In the genomic region with DNA sequence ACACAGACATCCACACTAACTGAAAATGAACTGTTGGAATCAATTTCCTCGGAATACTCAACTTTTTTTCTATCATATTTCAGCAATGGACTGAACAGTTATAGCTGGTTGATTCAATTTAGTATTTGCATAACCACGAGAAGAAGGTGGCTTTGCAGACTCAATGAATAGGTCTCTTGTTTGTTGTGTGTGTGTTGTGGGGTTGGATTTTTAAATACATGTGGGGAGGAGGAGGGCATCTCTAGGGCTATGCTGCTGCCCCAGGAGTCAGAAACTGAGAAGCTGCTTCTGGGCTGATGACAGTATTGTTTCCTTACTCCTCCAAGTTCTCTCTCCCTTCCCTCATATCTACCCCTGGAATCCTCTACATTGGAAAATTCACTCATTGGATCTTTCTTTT, we compare ENCODE assay signal across 31 cellular contexts. TPM values are rescaled to one million over a fixed set of nuclear protein-coding genes. Genes with fewer than 3 reads are reported as not detected.
DNase-seq lines count a peak whose midpoint lies in the region; ATAC-seq, FAIRE-seq and TF ChIP-seq lines count a peak whose summit lies in the region.
"Had no signal": no experiment of that assay in that cellular context is flagged by ENCODE, and none has a peak within 500 bp of the region (broad histone marks: within the 10 kb centered on the region; RNA-seq: fewer than 3 reads in every experiment).

No MANE protein-coding gene starts in this region.

- H3K79me1 ChIP-seq in neuronal stem cell (ENCODE audit: low read depth, low read length): no peaks in the 10 kb centered on the region

- no peak for FAIRE-seq in urothelium cell line (lab: Jason Lieb, UNC)
- FAIRE-seq: A204.1, D721Med, GM18507, HTR-8/SVneo had no signal

- H2BK5ac ChIP-seq in neuronal stem cell (ENCODE audit: low read length): no peak overlapping the region

- H3K4me2 ChIP-seq in GM23338 (peak overlapping the region; percentile 82), neuronal stem cell (ENCODE audit: insufficient read depth, low read length, poor library complexity, severe bottlenecking) (no peak overlapping the region)
- H3K4me2 ChIP-seq: BLaER1, PC-9 had no signal

- H4K20me1 ChIP-seq in GM23338 (replicated peaks; ENCODE audit: insufficient read depth): peaks cover 36% of the 10 kb centered on the region

- H3K9me3 Mint-ChIP-seq in GM23338: peaks cover 6% of the 10 kb centered on the region

- no peak for ATAC-seq in GM23338
- no peak for ATAC-seq in SK-N-SH treated with all-trans-retinoic acid at 6 μM for 48 hours

- no peak overlapping the region for H3K27ac Mint-ChIP-seq in GM23338

- H3K4me1 ChIP-seq in GM23338 (ENCODE audit: insufficient read depth): peaks cover 88% of the 10 kb centered on the region
- peaks cover 0 to 11% of the 10 kb centered on the region in 2 donors for H3K4me1 ChIP-seq in neuronal stem cell (ENCODE audit: control insufficient read depth in 2 of 2, insufficient read depth in 1 of 2, low read depth in 1 of 2, low read length in 2 of 2)

- H4K91ac ChIP-seq in neuronal stem cell (ENCODE audit: low read depth, low read length, poor library complexity): no peak overlapping the region

- peaks cover 0 to 3% of the 10 kb centered on the region in 2 donors for H3K9me3 ChIP-seq in neuronal stem cell (replicated peaks in 1 of 2; ENCODE audit: control insufficient read depth in 2 of 2, insufficient read depth in 1 of 2, low read depth in 1 of 2, low read length in 2 of 2)
- H3K9me3 ChIP-seq: SJSA1 had no signal

- H4K8ac ChIP-seq in neuronal stem cell (ENCODE audit: low read depth, low read length): no peak overlapping the region

- no peaks in the 10 kb centered on the region for H3K9me2 ChIP-seq in GM23338 (ENCODE audit: insufficient read depth)

- H3K18ac ChIP-seq in neuronal stem cell (ENCODE audit: low read length): no peak overlapping the region

- H3K79me2 ChIP-seq in GM23338 (replicated peaks; ENCODE audit: insufficient read depth): no peaks in the 10 kb centered on the region

- H3K4me3 ChIP-seq in GM23338 (peak overlapping the region; percentile 49; the same call in 1 of the 2 replicates), neuronal stem cell (ENCODE audit: low read length in 2 of 2) (no peak overlapping the region), brain microvascular endothelial cell (ENCODE audit: low read depth, low read length) (no peak overlapping the region)
- H3K4me3 ChIP-seq: BLaER1, PC-9, SJSA1 had no signal

- H3K9ac ChIP-seq in neuronal stem cell (ENCODE audit: low read depth, low read length, poor library complexity): no peak overlapping the region
- H3K9ac ChIP-seq: BLaER1 had no signal

- H3K36me3 ChIP-seq in GM23338 (ENCODE audit: insufficient read depth) (no peaks in the 10 kb centered on the region; the same call in 1 of the 2 replicates), neuronal stem cell (replicated peaks in 1 of 2; ENCODE audit: control insufficient read depth in 2 of 2, insufficient read depth in 2 of 2, low read length in 2 of 2) (no peaks in the 10 kb centered on the region), brain microvascular endothelial cell (replicated peaks) (no peaks in the 10 kb centered on the region)
- H3K36me3 ChIP-seq: BLaER1, SJSA1 had no signal

- no peak overlapping the region for H2BK15ac ChIP-seq in neuronal stem cell (ENCODE audit: low read length)

- peaks cover 100% of the 10 kb centered on the region for H3K27me3 Mint-ChIP-seq in GM23338 (ENCODE audit: insufficient read depth, low read depth, poor library complexity)

- H2BK120ac ChIP-seq in neuronal stem cell (ENCODE audit: low read depth, low read length): no peak overlapping the region

- no peak overlapping the region for H3K4me3 Mint-ChIP-seq in GM23338

- H3K4ac ChIP-seq in neuronal stem cell (ENCODE audit: low read length): no peak overlapping the region

- no peak overlapping the region for H3K27ac ChIP-seq in GM23338 (ENCODE audit: low read depth)
- no peak overlapping the region for H3K27ac ChIP-seq in neuronal stem cell (replicated peaks; ENCODE audit: low read length)
- no peak overlapping the region for H3K27ac ChIP-seq in brain microvascular endothelial cell
- H3K27ac ChIP-seq: BLaER1, PC-9, SJSA1 had no signal

- no peaks in the 10 kb centered on the region; the same call in 2 of the 3 replicates for H3K36me3 Mint-ChIP-seq in GM23338 (ENCODE audit: low read depth)

- in situ Hi-C loops in brain microvascular endothelial cell (cut with HindIII; ENCODE audit: low pct_ligation_motif_present, low sequenced_read_pairs): no loop called here

- H3K4me1 Mint-ChIP-seq in GM23338: peaks cover 67% of the 10 kb centered on the region

- no peak overlapping the region for H3K14ac ChIP-seq in neuronal stem cell (ENCODE audit: low read length)

- WGBS in neuronal stem cell (ENCODE audit: extremely low coverage in 2 of 2, insufficient read length in 2 of 2, insufficient replicate concordance in 1 of 2), 2 donors: no CpG with 5 or more reads among the region's 2 CpGs

- TF ChIP-seq CTCF in GM23338 (conservative IDR thresholded peaks at IDR 0.05; ENCODE audit: low read depth in 2 of 2): no peak
- no peak for TF ChIP-seq CTCF in brain microvascular endothelial cell (IDR thresholded peaks at IDR 0.05; ENCODE audit: low read depth, low read length, missing control alignments)

- H2AFZ ChIP-seq in GM23338 (no peak overlapping the region), neuronal stem cell (ENCODE audit: low read length) (no peak overlapping the region)
- H2AFZ ChIP-seq: PC-9 had no signal

- H2BK12ac ChIP-seq in neuronal stem cell (ENCODE audit: low read length): no peak overlapping the region

- H3K23ac ChIP-seq in neuronal stem cell (ENCODE audit: low read depth, low read length, poor library complexity): no peak overlapping the region

- H2AK5ac ChIP-seq in neuronal stem cell (ENCODE audit: low read depth, low read length): no peak overlapping the region

- H3K27me3 ChIP-seq in GM23338 (ENCODE audit: insufficient read depth): peaks cover 100% of the 10 kb centered on the region
- H3K27me3 ChIP-seq in neuronal stem cell (ENCODE audit: control insufficient read depth in 3 of 3, insufficient read depth in 3 of 3, low read depth in 1 of 3, low read length in 3 of 3): peaks cover 32 to 100% (median 97%) of the 10 kb centered on the region in 3 experiments
- peaks cover 93% of the 10 kb centered on the region for H3K27me3 ChIP-seq in brain microvascular endothelial cell (replicated peaks)
- H3K27me3 ChIP-seq: SJSA1 had no signal

- peaks cover 66% of the 10 kb centered on the region for H3F3A ChIP-seq in GM23338 (replicated peaks; ENCODE audit: low read depth)

- DNase-seq in GM23338 (ENCODE audit: low spot score) (no peak), NCI-H1048 (lab: John Stamatoyannopoulos, UW) (peak; percentile 65), SW480 (ENCODE audit: low spot score) (peak; percentile 20), neuronal stem cell (ENCODE audit: low spot score) (peak; percentile 15), brain microvascular endothelial cell (no peak), urothelium cell line (ENCODE audit: low spot score) (no peak)
- DNase-seq in activated CD4-positive, alpha-beta T cell treated with anti-CD3 and anti-CD28 coated beads for 4 hours: no peak
- DNase-seq: CD4-positive, CD25-positive, alpha-beta regulatory T cell; GOT3; HCEC 1CT; Karpas-422; NCI-H1092 treated with DMSO at 0.1 percent for 48 hours; NCI-H1436; NCI-H187; NCI-H2081 treated with DMSO at 0.1 percent for 48 hours; NCI-H2171; NCI-H226; NCI-H510A treated with DMSO at 0.1 percent for 48 hours; NCI-H774; NK-92 treated with Interleukin-12 subunit alpha and Interleukin-12 subunit beta, amount 100 ng/mL, for 24 hours; PC-9; Right ventricle myocardium superior; RPMI8226; SW 1271 had no signal

TF ChIP-seq in GM23338, 12 proteins besides CTCF, POLR2A, EP300 and RAD21:
- TF ChIP-seq ZNF331 (CRISPR knock-in tag; IDR thresholded peaks at IDR 0.05; ENCODE audit: low read depth) (no peak), EZH2 (IDR thresholded peaks at IDR 0.05; ENCODE audit: low read depth, unreplicated experiment) (peak; percentile 30)

TF ChIP-seq in SK-N-SH treated with all-trans-retinoic acid at 6 μM for 48 hours, 23 proteins besides CTCF, POLR2A, EP300 and RAD21:
- TF ChIP-seq ZFP30 (CRISPR knock-in tag; IDR thresholded peaks at IDR 0.05) (no peak), ZNF70 (CRISPR knock-in tag; IDR thresholded peaks at IDR 0.05) (no peak), ZNF8 (CRISPR knock-in tag; IDR thresholded peaks at IDR 0.05) (no peak), ZFP3 (CRISPR knock-in tag; IDR thresholded peaks at IDR 0.05) (no peak), GLIS3 (CRISPR knock-in tag; IDR thresholded peaks at IDR 0.05) (no peak), TCF4 (CRISPR knock-in tag; IDR thresholded peaks at IDR 0.05; ENCODE audit: borderline replicate concordance) (no peak)
- TF ChIP-seq, protein P1, sequence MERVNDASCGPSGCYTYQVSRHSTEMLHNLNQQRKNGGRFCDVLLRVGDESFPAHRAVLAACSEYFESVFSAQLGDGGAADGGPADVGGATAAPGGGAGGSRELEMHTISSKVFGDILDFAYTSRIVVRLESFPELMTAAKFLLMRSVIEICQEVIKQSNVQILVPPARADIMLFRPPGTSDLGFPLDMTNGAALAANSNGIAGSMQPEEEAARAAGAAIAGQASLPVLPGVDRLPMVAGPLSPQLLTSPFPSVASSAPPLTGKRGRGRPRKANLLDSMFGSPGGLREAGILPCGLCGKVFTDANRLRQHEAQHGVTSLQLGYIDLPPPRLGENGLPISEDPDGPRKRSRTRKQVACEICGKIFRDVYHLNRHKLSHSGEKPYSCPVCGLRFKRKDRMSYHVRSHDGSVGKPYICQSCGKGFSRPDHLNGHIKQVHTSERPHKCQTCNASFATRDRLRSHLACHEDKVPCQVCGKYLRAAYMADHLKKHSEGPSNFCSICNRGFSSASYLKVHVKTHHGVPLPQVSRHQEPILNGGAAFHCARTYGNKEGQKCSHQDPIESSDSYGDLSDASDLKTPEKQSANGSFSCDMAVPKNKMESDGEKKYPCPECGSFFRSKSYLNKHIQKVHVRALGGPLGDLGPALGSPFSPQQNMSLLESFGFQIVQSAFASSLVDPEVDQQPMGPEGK (CRISPR knock-in tag; IDR thresholded peaks at IDR 0.05; ENCODE audit: borderline replicate concordance): no peak
- TF ChIP-seq, protein P2, sequence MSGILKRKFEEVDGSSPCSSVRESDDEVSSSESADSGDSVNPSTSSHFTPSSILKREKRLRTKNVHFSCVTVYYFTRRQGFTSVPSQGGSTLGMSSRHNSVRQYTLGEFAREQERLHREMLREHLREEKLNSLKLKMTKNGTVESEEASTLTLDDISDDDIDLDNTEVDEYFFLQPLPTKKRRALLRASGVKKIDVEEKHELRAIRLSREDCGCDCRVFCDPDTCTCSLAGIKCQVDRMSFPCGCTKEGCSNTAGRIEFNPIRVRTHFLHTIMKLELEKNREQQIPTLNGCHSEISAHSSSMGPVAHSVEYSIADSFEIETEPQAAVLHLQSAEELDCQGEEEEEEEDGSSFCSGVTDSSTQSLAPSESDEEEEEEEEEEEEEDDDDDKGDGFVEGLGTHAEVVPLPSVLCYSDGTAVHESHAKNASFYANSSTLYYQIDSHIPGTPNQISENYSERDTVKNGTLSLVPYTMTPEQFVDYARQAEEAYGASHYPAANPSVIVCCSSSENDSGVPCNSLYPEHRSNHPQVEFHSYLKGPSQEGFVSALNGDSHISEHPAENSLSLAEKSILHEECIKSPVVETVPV (CRISPR knock-in tag; IDR thresholded peaks at IDR 0.05): no peak

RNA-seq across cellular contexts. Expression of a gene that starts 28.6 kb away (rescaled TPM):
- total RNA-seq in GM23338 (2014; rRNA removed; shearing (Covaris generic)): not detected in 2 replicates
- polyA plus RNA-seq in GM23338 (2016; fragmentation: Nextera tagmentation; extraction: Ambion mirVana): 0.21 TPM in 1 of 2 replicates, not detected in the other
- polyA plus RNA-seq in neuronal stem cell (2013, experiment 1 of 2): 0.53 TPM
- 0.54 TPM for polyA plus RNA-seq in neuronal stem cell (2013, experiment 2 of 2)
- total RNA-seq: CD4-positive, CD25-positive, alpha-beta regulatory T cell had no signal
- polyA plus RNA-seq: CD4-positive, CD25-positive, alpha-beta regulatory T cell had no signal

Comparison
In these comparisons a context has a peak if more than half of its experiments do, and no peak if none do; other contexts are left out.
1. DNase-seq: peak in NCI-H1048 (single experiment), SW480 (single experiment) and neuronal stem cell (single experiment); none in GM23338 (single experiment), brain microvascular endothelial cell (single experiment), activated CD4-positive, alpha-beta T cell treated with anti-CD3 and anti-CD28 coated beads for 4 hours (0 of 2) and urothelium cell line (single experiment).